In genomic region chr10:101467286-101467770, GRCh38 we compare ENCODE assay signal across 8 cellular contexts.
A peak's percentile ranks its signal among the peaks of the same experiment; 100 is the strongest.
DNase-seq lines count a peak whose midpoint lies in the region; ATAC-seq and TF ChIP-seq lines count a peak whose summit lies in the region.

No MANE protein-coding gene starts in this region.

- H3K79me2 ChIP-seq in DND-41 (ENCODE audit: insufficient read depth, low read length): no peaks in the 10 kb centered on the region

- H3K9ac ChIP-seq in DND-41 (ENCODE audit: low read depth, low read length): no peak overlapping the region

- ATAC-seq in DND-41 (ENCODE audit: insufficient read depth, low read depth) (peak; percentile 96), GM19351 (IDR thresholded peaks at IDR 0.05; ENCODE audit: unreplicated experiment) (no peak), GM21360 (IDR thresholded peaks at IDR 0.05; ENCODE audit: unreplicated experiment) (no peak)

- peak; percentile 88 for TF ChIP-seq CTCF in DND-41 (IDR thresholded peaks at IDR 0.05; ENCODE audit: borderline replicate concordance, extremely low read depth, low read length, poor library complexity, severe bottlenecking)

- DNase-seq in DND-41 (peak; percentile 48), HPDE6-E6E7 (ENCODE audit: extremely low spot score) (peak; percentile 39), NCI-H774 (lab: John Stamatoyannopoulos, UW) (peak; percentile 78), germinal center (ENCODE audit: low spot score) (peak; percentile 72), pons (ENCODE audit: low spot score) (peak; percentile 84)
- peak; percentile 12 for DNase-seq in activated naive CD4-positive, alpha-beta T cell treated with anti-CD3 and anti-CD28 coated beads, Interleukin-2, amount 50 U/mL, for 16 hours

- no peaks in the 10 kb centered on the region for H4K20me1 ChIP-seq in DND-41 (ENCODE audit: insufficient read depth, low read length)

- H3K4me1 ChIP-seq in DND-41 (ENCODE audit: insufficient read depth, low read length): no peaks in the 10 kb centered on the region; the same call in 1 of the 2 replicates

- H2AFZ ChIP-seq in DND-41 (ENCODE audit: low read depth, low read length): no peak overlapping the region

- no peaks in the 10 kb centered on the region for H3K36me3 ChIP-seq in DND-41 (ENCODE audit: insufficient read depth, low read length)

- H3K4me2 ChIP-seq in DND-41 (ENCODE audit: insufficient read depth, low read length): no peak overlapping the region

- H3K27me3 ChIP-seq in DND-41 (ENCODE audit: insufficient read depth, low read length, poor library complexity): no peaks in the 10 kb centered on the region

- no peaks in the 10 kb centered on the region for H3K9me3 ChIP-seq in DND-41 (ENCODE audit: insufficient read depth, low read length, severe bottlenecking)

- H3K4me3 ChIP-seq in DND-41 (ENCODE audit: low read depth in 1 of 2, low read length in 2 of 2): no peak overlapping the region

- H3K27ac ChIP-seq in DND-41 (ENCODE audit: low read length): no peak overlapping the region

Comparison
In these comparisons a context has a peak if more than half of its experiments do, and no peak if none do; other contexts are left out.
1. DNase-seq: peak in every context shown above with its lines; median percentile 84 in pons; 78 in NCI-H774; 72 in germinal center; 48 in DND-41; 39 in HPDE6-E6E7; 12 in activated naive CD4-positive, alpha-beta T cell treated with anti-CD3 and anti-CD28 coated beads, Interleukin-2, amount 50 U/mL, for 16 hours.